1 cellular context compared by ENCODE assay signal in genomic region chr16:21554795-21555585, GRCh38.
TF ChIP-seq lines count a peak whose summit lies in the region.

No MANE protein-coding gene starts in this region.

TF ChIP-seq in HepG2, 621 proteins besides CTCF, POLR2A, EP300 and RAD21 (continued from another document and continues in another):
- peak; percentile 95 for TF ChIP-seq DBP (CRISPR knock-in tag; IDR thresholded peaks at IDR 0.05; ENCODE audit: not compliant biosample characterization)
- no peak; the same call in 1 of the 2 replicates for TF ChIP-seq IKZF1 (IDR thresholded peaks at IDR 0.05)
- TF ChIP-seq CBFB (CRISPR knock-in tag; IDR thresholded peaks at IDR 0.05), result peak; percentile 80; the same call in 1 of the 2 replicates
- TF ChIP-seq ZXDC (CRISPR knock-in tag; IDR thresholded peaks at IDR 0.05), result no peak
- peak; percentile 77; the same call in 1 of the 2 replicates for TF ChIP-seq TOE1 (CRISPR knock-in tag; IDR thresholded peaks at IDR 0.05)
- TF ChIP-seq ZNF484 (CRISPR knock-in tag; IDR thresholded peaks at IDR 0.05; ENCODE audit: borderline replicate concordance, low read depth), result 0 out of 2 replicates have a peak, but pooled peaks have one; percentile 66
- TF ChIP-seq ZNF563 (CRISPR knock-in tag; IDR thresholded peaks at IDR 0.05), result no peak
- TF ChIP-seq NR3C1 (CRISPR knock-in tag; IDR thresholded peaks at IDR 0.05), result no peak
- TF ChIP-seq ZZZ3 (CRISPR knock-in tag; IDR thresholded peaks at IDR 0.05; ENCODE audit: borderline replicate concordance), result no peak; the same call in 1 of the 2 replicates
- TF ChIP-seq NR2C2 (CRISPR knock-in tag; IDR thresholded peaks at IDR 0.05; ENCODE audit: borderline replicate concordance), result peak; percentile 45; the same call in 1 of the 2 replicates
- TF ChIP-seq ZNF841 (CRISPR knock-in tag; IDR thresholded peaks at IDR 0.05; ENCODE audit: borderline replicate concordance), result no peak
- TF ChIP-seq ZNF446 (CRISPR knock-in tag; IDR thresholded peaks at IDR 0.05), result peak; percentile 94
- peak; percentile 84 for TF ChIP-seq ELF4 (CRISPR knock-in tag; IDR thresholded peaks at IDR 0.05; ENCODE audit: borderline replicate concordance)
- no peak; the same call in 1 of the 2 replicates for TF ChIP-seq TCF7 (IDR thresholded peaks at IDR 0.05; ENCODE audit: low read depth)
- peak; percentile 41; the same call in 1 of the 2 replicates for TF ChIP-seq HMG20A (CRISPR knock-in tag; IDR thresholded peaks at IDR 0.05; ENCODE audit: borderline replicate concordance)
- TF ChIP-seq MYPOP (CRISPR knock-in tag; IDR thresholded peaks at IDR 0.05), result no peak
- TF ChIP-seq ZNF264 (CRISPR knock-in tag; IDR thresholded peaks at IDR 0.05), result peak; percentile 91
- peak; percentile 92 for TF ChIP-seq ZBTB33 (CRISPR knock-in tag; IDR thresholded peaks at IDR 0.05)
- no peak for TF ChIP-seq HMGA1 (CRISPR knock-in tag; conservative IDR thresholded peaks at IDR 0.05)
- no peak for TF ChIP-seq ZNF3 (CRISPR knock-in tag; IDR thresholded peaks at IDR 0.05)
- no peak for TF ChIP-seq ZIK1 (CRISPR knock-in tag; IDR thresholded peaks at IDR 0.05; ENCODE audit: borderline replicate concordance, low read depth)
- no peak for TF ChIP-seq ZBTB42 (CRISPR knock-in tag; IDR thresholded peaks at IDR 0.05)
- peak; percentile 79; the same call in 1 of the 2 replicates for TF ChIP-seq ATF6 (CRISPR knock-in tag; conservative IDR thresholded peaks at IDR 0.05)
- peak; percentile 96; the same call in 1 of the 2 replicates for TF ChIP-seq NFKB2 (CRISPR knock-in tag; IDR thresholded peaks at IDR 0.05; ENCODE audit: borderline replicate concordance)
- TF ChIP-seq JUND (CRISPR knock-in tag; IDR thresholded peaks at IDR 0.05), result no peak
- TF ChIP-seq ZNF496 (CRISPR knock-in tag; IDR thresholded peaks at IDR 0.05; ENCODE audit: insufficient replicate concordance), result no peak
- peak; percentile 92 for TF ChIP-seq RNF2 (conservative IDR thresholded peaks at IDR 0.05; ENCODE audit: low read depth)
- no peak for TF ChIP-seq NKX3-1 (CRISPR knock-in tag; IDR thresholded peaks at IDR 0.05)
- TF ChIP-seq REPIN1 (CRISPR knock-in tag; IDR thresholded peaks at IDR 0.05; ENCODE audit: borderline replicate concordance, low read depth), result peak; percentile 98
- TF ChIP-seq AFF4 (CRISPR knock-in tag; IDR thresholded peaks at IDR 0.05), result no peak
- no peak for TF ChIP-seq ZNF558 (CRISPR knock-in tag; IDR thresholded peaks at IDR 0.05; ENCODE audit: borderline replicate concordance)
- peak; percentile 96 to 97 for TF ChIP-seq HMGXB4 (CRISPR knock-in tag; IDR thresholded peaks at IDR 0.05; ENCODE audit: borderline replicate concordance in 1 of 2, low read depth in 1 of 2)
- 0 out of 2 replicates have a peak, but pooled peaks have one; percentile 78 for TF ChIP-seq RFXAP (CRISPR knock-in tag; IDR thresholded peaks at IDR 0.05; ENCODE audit: borderline replicate concordance)
- peak; percentile 87 for TF ChIP-seq IKZF4 (CRISPR knock-in tag; IDR thresholded peaks at IDR 0.05; ENCODE audit: borderline replicate concordance, low read depth, not compliant biosample characterization)
- no peak for TF ChIP-seq SP2 (CRISPR knock-in tag; IDR thresholded peaks at IDR 0.05)
- TF ChIP-seq SMARCE1 (IDR thresholded peaks at IDR 0.05; ENCODE audit: borderline replicate concordance), result no peak
- no peak for TF ChIP-seq NFATC3 (CRISPR knock-in tag; IDR thresholded peaks at IDR 0.05)
- 0 out of 2 replicates have a peak, but pooled peaks have one; percentile 62 for TF ChIP-seq NR0B2 (CRISPR knock-in tag; IDR thresholded peaks at IDR 0.05)
- TF ChIP-seq ZSCAN5A (CRISPR knock-in tag; IDR thresholded peaks at IDR 0.05; ENCODE audit: borderline replicate concordance), result peak; percentile 95
- peak; percentile 95 for TF ChIP-seq TGIF2 (CRISPR knock-in tag; IDR thresholded peaks at IDR 0.05)
